Comparison of ENCODE assay signal across 29 cellular contexts in the genomic region with DNA sequence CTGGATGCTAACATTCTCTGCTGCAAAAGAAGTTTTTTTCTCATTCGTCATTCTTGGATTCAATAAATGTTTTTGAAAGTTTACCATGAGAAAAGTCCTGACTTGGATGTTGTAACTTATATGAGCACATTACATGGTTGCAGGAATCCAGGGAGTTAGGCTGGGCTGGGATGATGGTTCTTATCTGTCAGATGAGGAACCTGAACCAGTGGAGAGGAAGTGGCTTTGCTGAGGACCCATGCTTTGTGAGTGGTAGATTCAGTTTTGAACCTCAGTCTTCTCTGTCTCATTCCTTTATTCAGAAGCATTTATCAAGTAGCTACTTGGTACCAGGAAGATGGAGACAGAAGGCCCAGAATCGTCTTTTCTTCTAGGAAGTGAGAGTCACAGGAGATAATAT. TPM values are rescaled to one million over a fixed set of nuclear protein-coding genes. Genes with fewer than 3 reads are reported as not detected.
"Had no signal": no experiment of that assay in that cellular context is flagged by ENCODE, and none has a peak within 500 bp of the region (broad histone marks: within the 10 kb centered on the region; RNA-seq: fewer than 3 reads in every experiment).

No MANE protein-coding gene starts in this region.

- DNase-seq: activated CD4-positive, alpha-beta T cell treated with anti-CD3 and anti-CD28 coated beads, Interleukin-2, amount 10 ng/mL, durations not matched to agents 24 days and 14 days; activated CD4-positive, alpha-beta T cell treated with anti-CD3 and anti-CD28 coated beads, Interleukin-2, amount 50 U/mL, for 4 hours; activated CD8-positive, alpha-beta T cell treated with anti-CD3 and anti-CD28 coated beads for 36 hours; activated gamma-delta T cell; activated naive CD4-positive, alpha-beta T cell treated with Interleukin-2 at 50 U/mL for 16 hours; activated naive CD8-positive, alpha-beta T cell treated with anti-CD3 and anti-CD28 coated beads, Interleukin-2, amount 10 ng/mL, durations not matched to agents 7 days and 5 days; activated T-cell treated with anti-CD3 and anti-CD28 coated beads, Interleukin-2, amount 50 U/mL, for 1 hour; activated T-cell treated with anti-CD3 and anti-CD28 coated beads, Interleukin-2, amount 50 U/mL, for 72 hours; amygdala; cortex of kidney; Kasumi-1; KG1; MG63; NCI-H1048; NCI-H1105 treated with DMSO at 0.1 percent for 48 hours; NCI-H1436; NCI-H1694 treated with DMSO at 0.1 percent for 48 hours; NCI-H2029; NCI-H345; NCI-H524 treated with DMSO at 0.1 percent for 48 hours; NCI-H748 treated with DMSO at 0.1 percent for 48 hours; NK-92 treated with Interleukin-12 subunit alpha and Interleukin-12 subunit beta, amount 100 ng/mL, for 24 hours; PC-9; SIG-M5 had no signal

RNA-seq across cellular contexts. Expression of gene GASK1A, which starts 3.7 kb away (rescaled TPM):
- total RNA-seq: activated CD4-positive, alpha-beta T cell treated with anti-CD3 and anti-CD28 coated beads, Interleukin-2, amount 10 ng/mL, durations not matched to agents 24 days and 14 days; activated CD8-positive, alpha-beta memory T cell treated with anti-CD3 and anti-CD28 coated beads for 36 hours; activated naive CD8-positive, alpha-beta T cell treated with anti-CD3 and anti-CD28 coated beads, Interleukin-2, amount 10 ng/mL, durations not matched to agents 7 days and 5 days; activated T-helper 17 cell treated with anti-CD3 and anti-CD28 coated beads, Interleukin-2, amount 50 U/mL, for 72 hours; NCI-H460; OCI-LY7; PC-9; SK-MEL-5 had no signal
